1 cellular context compared by ENCODE assay signal in genomic region chr10:102962259-102962658, GRCh38.
TF ChIP-seq lines count a peak whose summit lies in the region.

No MANE protein-coding gene starts in this region.

TF ChIP-seq in IMR-90, 13 proteins besides CTCF, POLR2A, EP300 and RAD21 (continued from another document):
- TF ChIP-seq, protein P1, sequence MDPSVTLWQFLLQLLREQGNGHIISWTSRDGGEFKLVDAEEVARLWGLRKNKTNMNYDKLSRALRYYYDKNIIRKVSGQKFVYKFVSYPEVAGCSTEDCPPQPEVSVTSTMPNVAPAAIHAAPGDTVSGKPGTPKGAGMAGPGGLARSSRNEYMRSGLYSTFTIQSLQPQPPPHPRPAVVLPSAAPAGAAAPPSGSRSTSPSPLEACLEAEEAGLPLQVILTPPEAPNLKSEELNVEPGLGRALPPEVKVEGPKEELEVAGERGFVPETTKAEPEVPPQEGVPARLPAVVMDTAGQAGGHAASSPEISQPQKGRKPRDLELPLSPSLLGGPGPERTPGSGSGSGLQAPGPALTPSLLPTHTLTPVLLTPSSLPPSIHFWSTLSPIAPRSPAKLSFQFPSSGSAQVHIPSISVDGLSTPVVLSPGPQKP (IDR thresholded peaks at IDR 0.05; ENCODE audit: borderline replicate concordance, low read depth, low read length) = no peak
